1 cellular context compared by ENCODE assay signal in genomic region chr1:204468206-204468605, GRCh38.
TF ChIP-seq lines count a peak whose summit lies in the region.

No MANE protein-coding gene starts in this region.

TF ChIP-seq in H1, 55 proteins besides CTCF, POLR2A, EP300 and RAD21:
- TF ChIP-seq SUZ12 (IDR thresholded peaks at IDR 0.05; ENCODE audit: low read length): no peak
